ENCODE assay signal across 19 cellular contexts in the genomic region with DNA sequence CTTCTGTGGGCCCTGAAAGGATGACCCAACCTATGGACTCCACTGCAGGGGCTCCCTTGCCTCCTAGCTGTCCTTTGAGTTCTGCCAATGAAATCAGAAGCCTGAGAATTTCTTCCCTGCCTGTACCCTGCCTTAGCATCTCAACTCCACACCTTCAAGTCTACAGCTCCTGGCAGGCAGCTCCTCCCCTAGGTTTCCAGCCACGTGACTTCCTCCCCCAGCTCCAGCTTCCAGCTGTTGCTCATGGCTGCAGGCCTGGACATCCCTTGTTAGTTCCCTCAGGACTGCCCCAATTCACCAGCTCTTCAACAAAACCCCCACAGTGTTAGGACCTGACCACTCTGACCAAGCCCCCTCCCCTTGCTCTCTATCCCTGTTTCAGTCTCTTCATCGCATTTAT. TPM values are rescaled to one million over a fixed set of nuclear protein-coding genes. Genes with fewer than 3 reads are reported as not detected.
A peak's percentile ranks its signal among the peaks of the same experiment; 100 is the strongest.
DNase-seq lines count a peak whose midpoint lies in the region; TF ChIP-seq lines count a peak whose summit lies in the region.
"Had no signal": no experiment of that assay in that cellular context is flagged by ENCODE, and none has a peak within 500 bp of the region (broad histone marks: within the 10 kb centered on the region; RNA-seq: fewer than 3 reads in every experiment).

No MANE protein-coding gene starts in this region.

- H3K9me3 ChIP-seq in HEK293 (ENCODE audit: control insufficient read depth, insufficient read depth, low read depth, low read length) (no peaks in the 10 kb centered on the region), neural cell (ENCODE audit: low read length) (no peaks in the 10 kb centered on the region)
- H3K9me3 ChIP-seq: A549, Peyer's patch had no signal

- no peak overlapping the region for H3K4me3 ChIP-seq in HEK293 (ENCODE audit: low read depth, low read length)
- H3K4me3 ChIP-seq in neural cell (ENCODE audit: low read length) = peak overlapping the region; percentile 73
- H3K4me3 ChIP-seq: A549, Peyer's patch, SK-N-MC had no signal

- no peaks in the 10 kb centered on the region for H3F3A ChIP-seq in neural cell (ENCODE audit: insufficient read depth, low read length, poor library complexity, severe bottlenecking)

- no peak overlapping the region for H3K27ac ChIP-seq in HEK293 (ENCODE audit: extremely low read depth, low read depth, low read length)
- peak overlapping the region; percentile 18 for H3K27ac ChIP-seq in angular gyrus (ENCODE audit: low read depth, low read length)
- H3K27ac ChIP-seq in neural cell (ENCODE audit: low read length) = no peak overlapping the region
- H3K27ac ChIP-seq: A549, C4-2B, Peyer's patch, SK-N-MC had no signal

- DNase-seq in NCI-H2107 treated with DMSO at 0.1 percent for 48 hours (lab: John Stamatoyannopoulos, UW; ENCODE audit: unreplicated experiment) = peak; percentile 61
- DNase-seq in NCI-H2107 (lab: John Stamatoyannopoulos, UW) = no peak
- DNase-seq in NCI-H2196 treated with DMSO at 0.1 percent for 48 hours (lab: John Stamatoyannopoulos, UW; ENCODE audit: unreplicated experiment) = no peak
- no peak for DNase-seq in GOT3 (lab: John Stamatoyannopoulos, UW)
- no peak for DNase-seq in pons (ENCODE audit: low spot score)
- DNase-seq: activated CD8-positive, alpha-beta T cell treated with anti-CD3 and anti-CD28 coated beads, Interleukin-2, amount 10 ng/mL, durations not matched to agents 7 days and 5 days; activated T-cell treated with anti-CD3 and anti-CD28 coated beads, Interleukin-2, amount 50 U/mL, for 72 hours; DMS53; hippocampal formation; kidney; mesendoderm; NCI-H2171 treated with DMSO at 0.1 percent for 48 hours; Peyer's patch had no signal

- no peak for TF ChIP-seq EP300 in neural cell (conservative IDR thresholded peaks at IDR 0.05; ENCODE audit: poor library complexity, severe bottlenecking)

- POLR2A ChIA-PET in HEK293 (lab: Yijun Ruan, JAX) = no interaction called here

- peaks cover 9% of the 10 kb centered on the region for H3K27me3 ChIP-seq in neural cell (ENCODE audit: insufficient read depth, low read depth, low read length)
- H3K27me3 ChIP-seq: Peyer's patch had no signal

- no peaks in the 10 kb centered on the region for H3K79me2 ChIP-seq in neural cell (replicated peaks; ENCODE audit: insufficient read depth, low read length)

- TF ChIP-seq CTCF in HEK293 (tag by site-specific recombination; IDR thresholded peaks at IDR 0.05) (no peak), neural cell (IDR thresholded peaks at IDR 0.05; ENCODE audit: poor library complexity, severe bottlenecking) (no peak)

- H3K36me3 ChIP-seq in HEK293 (ENCODE audit: control insufficient read depth in 2 of 2, insufficient read depth in 1 of 2, low read length in 2 of 2) (no peaks in the 10 kb centered on the region), neural cell (ENCODE audit: insufficient read depth, low read length) (no peaks in the 10 kb centered on the region)
- H3K36me3 ChIP-seq: Peyer's patch had no signal

- no peak overlapping the region for H2AFZ ChIP-seq in neural cell (ENCODE audit: low read depth, low read length)

- peaks cover 2% of the 10 kb centered on the region for H3K4me1 ChIP-seq in HEK293 (ENCODE audit: control insufficient read depth, insufficient read depth, low read length)

- CTCF ChIA-PET in HEK293 (lab: Yijun Ruan, JAX) = interaction anchor here (0.6 to 4.6 kb wide), 6 partner anchors 10 to 1732 kb away, joined by 3 to 40 read pairs (median 10); no protein-coding TSS in a partner anchor

- H3K9ac ChIP-seq in neural cell (ENCODE audit: low read length) = no peak overlapping the region

- no peak for TF ChIP-seq RAD21 in neural cell (conservative IDR thresholded peaks at IDR 0.05)

- no peaks in the 10 kb centered on the region for H4K20me1 ChIP-seq in neural cell (ENCODE audit: insufficient read depth)

- no peaks in the 10 kb centered on the region for H3K9me2 ChIP-seq in neural cell (ENCODE audit: insufficient read depth, low read length)

- H3K4me2 ChIP-seq in neural cell (ENCODE audit: low read length) = no peak overlapping the region
- H3K4me2 ChIP-seq: A549 had no signal

TF ChIP-seq in HEK293, 187 proteins besides CTCF, POLR2A, EP300 and RAD21 (continues in another document):
- TF ChIP-seq, protein P1, sequence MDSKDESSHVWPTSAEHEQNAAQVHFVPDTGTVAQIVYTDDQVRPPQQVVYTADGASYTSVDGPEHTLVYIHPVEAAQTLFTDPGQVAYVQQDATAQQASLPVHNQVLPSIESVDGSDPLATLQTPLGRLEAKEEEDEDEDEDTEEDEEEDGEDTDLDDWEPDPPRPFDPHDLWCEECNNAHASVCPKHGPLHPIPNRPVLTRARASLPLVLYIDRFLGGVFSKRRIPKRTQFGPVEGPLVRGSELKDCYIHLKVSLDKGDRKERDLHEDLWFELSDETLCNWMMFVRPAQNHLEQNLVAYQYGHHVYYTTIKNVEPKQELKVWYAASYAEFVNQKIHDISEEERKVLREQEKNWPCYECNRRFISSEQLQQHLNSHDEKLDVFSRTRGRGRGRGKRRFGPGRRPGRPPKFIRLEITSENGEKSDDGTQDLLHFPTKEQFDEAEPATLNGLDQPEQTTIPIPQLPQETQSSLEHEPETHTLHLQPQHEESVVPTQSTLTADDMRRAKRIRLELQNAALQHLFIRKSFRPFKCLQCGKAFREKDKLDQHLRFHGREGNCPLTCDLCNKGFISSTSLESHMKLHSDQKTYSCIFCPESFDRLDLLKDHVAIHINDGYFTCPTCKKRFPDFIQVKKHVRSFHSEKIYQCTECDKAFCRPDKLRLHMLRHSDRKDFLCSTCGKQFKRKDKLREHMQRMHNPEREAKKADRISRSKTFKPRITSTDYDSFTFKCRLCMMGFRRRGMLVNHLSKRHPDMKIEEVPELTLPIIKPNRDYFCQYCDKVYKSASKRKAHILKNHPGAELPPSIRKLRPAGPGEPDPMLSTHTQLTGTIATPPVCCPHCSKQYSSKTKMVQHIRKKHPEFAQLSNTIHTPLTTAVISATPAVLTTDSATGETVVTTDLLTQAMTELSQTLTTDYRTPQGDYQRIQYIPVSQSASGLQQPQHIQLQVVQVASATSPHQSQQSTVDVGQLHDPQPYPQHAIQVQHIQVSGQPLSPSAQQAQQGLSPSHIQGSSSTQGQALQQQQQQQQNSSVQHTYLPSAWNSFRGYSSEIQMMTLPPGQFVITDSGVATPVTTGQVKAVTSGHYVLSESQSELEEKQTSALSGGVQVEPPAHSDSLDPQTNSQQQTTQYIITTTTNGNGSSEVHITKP (tag by site-specific recombination; IDR thresholded peaks at IDR 0.05) = peak; percentile 45; the same call in 1 of the 2 replicates
- TF ChIP-seq SCRT1 (tag by site-specific recombination; IDR thresholded peaks at IDR 0.05; ENCODE audit: borderline replicate concordance) (0 out of 2 replicates have a peak, but pooled peaks have one; percentile 28), ZNF354C (tag by site-specific recombination; IDR thresholded peaks at IDR 0.05; ENCODE audit: borderline replicate concordance, low read depth) (no peak), ZBTB17 (tag by site-specific recombination; IDR thresholded peaks at IDR 0.05) (peak; percentile 46; the same call in 1 of the 2 replicates), ZNF341 (tag by site-specific recombination; IDR thresholded peaks at IDR 0.05; ENCODE audit: low read depth) (0 out of 2 replicates have a peak, but pooled peaks have one; percentile 31), OSR2 (tag by site-specific recombination; IDR thresholded peaks at IDR 0.05) (0 out of 2 replicates have a peak, but pooled peaks have one; percentile 10), SCRT2 (tag by site-specific recombination; IDR thresholded peaks at IDR 0.05) (peak; percentile 97)

TF ChIP-seq in neural cell, 6 proteins besides CTCF, POLR2A, EP300 and RAD21:
- TF ChIP-seq POLR2AphosphoS5 (IDR thresholded peaks at IDR 0.05) = no peak
- no peak for TF ChIP-seq TAF1 (IDR thresholded peaks at IDR 0.05; ENCODE audit: low read depth)
- TF ChIP-seq SMC3 (conservative IDR thresholded peaks at IDR 0.05; ENCODE audit: poor library complexity) = no peak

RNA-seq across cellular contexts. Expression of gene RCAN1, which starts 2.4 kb away (rescaled TPM):
- polyA plus RNA-seq in neural cell = 43.3 and 46.0 TPM in 2 replicates
- 29.2 and 37.6 TPM in 2 replicates for polyA minus RNA-seq in neural cell

RNA-seq across cellular contexts. Expression of gene CLIC6, which starts 56.2 kb away (rescaled TPM):
- polyA plus RNA-seq in neural cell = 0.16 and 0.32 TPM in 2 replicates
- 0.23 TPM in 1 of 2 replicates, not detected in the other for polyA minus RNA-seq in neural cell
